Comparison of ENCODE assay signal across 22 cellular contexts in the genomic region with DNA sequence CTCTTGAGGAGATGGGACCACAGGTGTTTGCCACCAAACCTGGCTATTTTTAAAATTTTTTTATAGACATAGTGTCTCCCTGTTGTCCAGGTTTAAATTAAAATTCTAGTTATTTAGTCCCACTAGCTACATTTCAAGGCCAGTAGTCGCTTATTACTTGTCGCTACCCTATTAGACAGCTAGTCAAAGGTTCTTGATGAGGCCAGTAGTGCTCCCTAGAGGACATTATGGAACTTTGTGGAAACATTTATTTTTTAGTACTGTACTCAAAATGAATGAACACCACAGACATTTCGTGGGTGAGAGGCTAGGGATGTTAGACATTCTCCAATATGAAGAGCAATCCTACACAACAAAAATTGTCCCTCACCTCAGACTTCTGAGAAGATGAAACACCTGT. TPM values are rescaled to one million over a fixed set of nuclear protein-coding genes. Genes with fewer than 3 reads are reported as not detected.
DNase-seq lines count a peak whose midpoint lies in the region; ATAC-seq, FAIRE-seq and TF ChIP-seq lines count a peak whose summit lies in the region.
"Had no signal": no experiment of that assay in that cellular context is flagged by ENCODE, and none has a peak within 500 bp of the region (broad histone marks: within the 10 kb centered on the region; RNA-seq: fewer than 3 reads in every experiment).

No MANE protein-coding gene starts in this region.

- no TSS peak for BruUV-seq in HepG2 (replicated peaks; lab: Mats Ljungman, UMichigan)

- TF ChIP-seq POLR2A in HepG2 (IDR thresholded peaks at IDR 0.05; ENCODE audit: insufficient read depth in 1 of 2, low read depth in 2 of 2, low read length in 2 of 2), result no peak
- TF ChIP-seq POLR2A in right lobe of liver (IDR thresholded peaks at IDR 0.05), result no peak

- in situ Hi-C loops in HepG2 (cut with HindIII; ENCODE audit: extremely low pct_ligation_motif_present, low pct_unique_long_range_greater_than_20kb), result no loop called here

- no peaks in the 10 kb centered on the region for H4K20me1 ChIP-seq in HepG2 (ENCODE audit: insufficient read depth, low read length)

- H3K4me2 ChIP-seq in HepG2 (ENCODE audit: low read depth, low read length), result no peak overlapping the region

- peak; percentile 12 for DNase-seq in HepG2 (ENCODE audit: low spot score)
- no peak for DNase-seq in right lobe of liver
- peak; percentile 25 for DNase-seq in RKO (ENCODE audit: low spot score)
- DNase-seq in epithelial cell of proximal tubule (ENCODE audit: low read depth), result no peak
- no peak for DNase-seq in SHP77 (lab: John Stamatoyannopoulos, UW)
- no peak for DNase-seq in NAMALWA (ENCODE audit: low spot score)
- DNase-seq in OCI-M2 (lab: John Stamatoyannopoulos, UW; ENCODE audit: unreplicated experiment), result no peak
- no peak for DNase-seq in Ammon's horn (ENCODE audit: low spot score)
- DNase-seq: effector CD4-positive, alpha-beta T cell; left cardiac atrium; natural killer cell; NCI-H2029 treated with DMSO at 0.1 percent for 48 hours; sigmoid colon had no signal

- no peak overlapping the region for H3K9ac ChIP-seq in HepG2 (ENCODE audit: insufficient read depth, low read depth, low read length)

- 0 out of 3 replicates have a peak, but pooled peaks have one; percentile 45 for ATAC-seq in HepG2
- no peak for ATAC-seq in right lobe of liver
- ATAC-seq: activated naive CD4-positive, alpha-beta T cell treated with anti-CD3 and anti-CD28 coated beads, Interleukin-2, amount 50 U/mL, for 72 hours; natural killer cell; stimulated activated effector memory CD8-positive, alpha-beta T cell treated with anti-CD3 and anti-CD28 coated beads, Interleukin-12 subunit alpha, Interleukin-12 subunit beta, amount 100 ng/mL, for 72 hours had no signal

- CTCF ChIA-PET in HepG2 (lab: Yijun Ruan, JAX; ENCODE audit: low intra/inter-chr PET ratio, low total read pairs), result interaction anchor here (1.6 to 1.9 kb wide), 2 partner anchors 190 to 1684 kb away, joined by 3 to 6 read pairs; no protein-coding TSS in a partner anchor

- H3K4me1 ChIP-seq in HepG2 (ENCODE audit: insufficient read depth, low read length) (no peaks in the 10 kb centered on the region), right lobe of liver (no peaks in the 10 kb centered on the region)
- H3K4me1 ChIP-seq: sigmoid colon, suprapubic skin had no signal

- H3K4me3 ChIP-seq in HepG2 (replicated peaks in 1 of 3; ENCODE audit: insufficient read depth in 1 of 3, low read depth in 2 of 3, low read length in 3 of 3), result no peak overlapping the region
- no peak overlapping the region for H3K4me3 ChIP-seq in right lobe of liver
- H3K4me3 ChIP-seq in epithelial cell of proximal tubule (ENCODE audit: low read depth, low read length), result no peak overlapping the region
- H3K4me3 ChIP-seq: sigmoid colon, suprapubic skin had no signal

- no peaks in the 10 kb centered on the region for H3K36me3 ChIP-seq in HepG2 (replicated peaks in 1 of 2; ENCODE audit: control insufficient read depth in 1 of 2, insufficient read depth in 2 of 2, low read length in 2 of 2)
- H3K36me3 ChIP-seq in right lobe of liver, result no peaks in the 10 kb centered on the region
- H3K36me3 ChIP-seq: sigmoid colon, suprapubic skin had no signal

- POLR2A ChIA-PET in HepG2 (lab: Yijun Ruan, JAX), result no interaction called here

- H3K79me2 ChIP-seq in HepG2 (ENCODE audit: insufficient read depth, low read length), result no peaks in the 10 kb centered on the region

- no peak overlapping the region for H2AFZ ChIP-seq in HepG2 (ENCODE audit: low read length)

- TF ChIP-seq CTCF in HepG2 (CRISPR knock-in tag; IDR thresholded peaks at IDR 0.05), result no peak
- no peak for TF ChIP-seq CTCF in right lobe of liver (IDR thresholded peaks at IDR 0.05)
- peak; percentile 36 for TF ChIP-seq CTCF in epithelial cell of proximal tubule (conservative IDR thresholded peaks at IDR 0.05; ENCODE audit: low read depth, low read length)

- no peaks in the 10 kb centered on the region; the same call in 1 of the 2 replicates for H3K9me3 ChIP-seq in HepG2 (ENCODE audit: low read length)
- no peaks in the 10 kb centered on the region for H3K9me3 ChIP-seq in right lobe of liver

- FAIRE-seq in HepG2 (lab: Jason Lieb, UNC), result no peak
- FAIRE-seq: urothelium cell line had no signal

- TF ChIP-seq EP300 in HepG2 (IDR thresholded peaks at IDR 0.05; ENCODE audit: low read depth in 2 of 2, low read length in 2 of 2) (no peak), HepG2 (CRISPR knock-in tag; IDR thresholded peaks at IDR 0.05; ENCODE audit: borderline replicate concordance) (no peak)

- H3K27ac ChIP-seq in HepG2 (ENCODE audit: extremely low read length, insufficient read depth, low read length), result no peak overlapping the region
- H3K27ac ChIP-seq in right lobe of liver, result no peak overlapping the region
- H3K27ac ChIP-seq: sigmoid colon, suprapubic skin had no signal

- peaks cover 0 to 1% of the 10 kb centered on the region in 2 experiments; a peak in 1 of 5 replicates for H3K27me3 ChIP-seq in HepG2 (ENCODE audit: control insufficient read depth in 1 of 2, insufficient read depth in 2 of 2, low read length in 2 of 2)
- no peaks in the 10 kb centered on the region for H3K27me3 ChIP-seq in right lobe of liver
- H3K27me3 ChIP-seq: sigmoid colon, suprapubic skin had no signal

- WGBS in HepG2 (ENCODE audit: low lambda C conversion rate), result 15% methylated on average over 3 of the region's 3 CpGs
- 68% methylated on average over 3 of the region's 3 CpGs for WGBS in right lobe of liver (ENCODE audit: insufficient coverage, low coverage, low lambda C conversion rate, missing lambda C conversion rate)

- TF ChIP-seq RAD21 in HepG2 (CRISPR knock-in tag; IDR thresholded peaks at IDR 0.05), result no peak

- intact Hi-C loops in HepG2 (cut with micrococcal nuclease; ENCODE audit: unreplicated experiment) (loop anchor here (5.0 kb wide), 1 partner anchor 205 kb away; no protein-coding TSS in a partner anchor), right lobe of liver (cut with DNase I) (no loop called here)

RNA-seq across cellular contexts. Expression of a gene that starts 14.4 kb away (rescaled TPM):
- total RNA-seq in HepG2 (2016; rRNA removed; fragmentation: Illumina TruSeq; extraction: Trizol) (not detected in 2 replicates), right lobe of liver (not detected), epithelial cell of proximal tubule (not detected in 2 replicates)
- not detected in 2 replicates for total RNA-seq in HepG2 (2016; cell fraction: cytosol; rRNA removed; fragmentation: Illumina TruSeq; extraction: Trizol; ENCODE audit: low read depth)
- total RNA-seq in HepG2 (2016; cell fraction: insoluble cytoplasmic fraction; rRNA removed; fragmentation: Illumina TruSeq; extraction: Trizol), result not detected in 2 replicates
- total RNA-seq in HepG2 (2016; cell fraction: membrane; rRNA removed; fragmentation: Illumina TruSeq; extraction: Trizol), result not detected in 2 replicates
- total RNA-seq in HepG2 (2016; cell fraction: nucleus; rRNA removed; fragmentation: Illumina TruSeq; extraction: Trizol), result not detected in 2 replicates
- polyA plus RNA-seq in HepG2 (2011; rRNA removed), result not detected in 2 replicates
- polyA plus RNA-seq in HepG2 (2011; cell fraction: cytosol; rRNA removed), result not detected in 2 replicates
- polyA plus RNA-seq in HepG2 (2011; cell fraction: nucleus; rRNA removed), result not detected in 2 replicates
- polyA plus RNA-seq in HepG2 (2012), result not detected in 2 replicates
- polyA plus RNA-seq in HepG2 (2016; cell fraction: cytosol; fragmentation: Illumina TruSeq; extraction: Trizol; ENCODE audit: low read depth), result not detected in 2 replicates
- not detected in 2 replicates for polyA plus RNA-seq in HepG2 (2016; cell fraction: insoluble cytoplasmic fraction; fragmentation: Illumina TruSeq; extraction: Trizol; ENCODE audit: low read depth)
- not detected in 2 replicates for polyA plus RNA-seq in HepG2 (2016; cell fraction: membrane; fragmentation: Illumina TruSeq; extraction: Trizol; ENCODE audit: low read depth)
- not detected in 2 replicates for polyA plus RNA-seq in HepG2 (2016; cell fraction: nucleus; fragmentation: Illumina TruSeq; extraction: Trizol; ENCODE audit: insufficient read depth, low read depth)
- polyA minus RNA-seq in HepG2 (2011; rRNA and poly(A)+ RNA removed; ENCODE audit: low replicate concordance), result not detected in 2 replicates
- polyA minus RNA-seq in HepG2 (2011; cell fraction: cytosol; rRNA and poly(A)+ RNA removed), result not detected in 2 replicates
- polyA minus RNA-seq in HepG2 (2011; cell fraction: nucleus; rRNA and poly(A)+ RNA removed), result not detected in 2 replicates
- total RNA-seq: activated CD8-positive, alpha-beta memory T cell treated with anti-CD3 and anti-CD28 coated beads for 36 hours; activated naive CD4-positive, alpha-beta T cell treated with anti-CD3 and anti-CD28 coated beads, Interleukin-2, amount 50 U/mL, for 72 hours; cerebellum; esophagus mucosa; natural killer cell; sigmoid colon; T-helper 2 cell treated with Interferon-gamma antibody and Interleukin-4, amounts not matched to agents 100 ng/mL and 5 ng/mL, for 36 hours had no signal
- polyA plus RNA-seq: CD14-positive monocyte, sigmoid colon had no signal

RNA-seq across cellular contexts. Expression of a gene that starts 49.2 kb away (rescaled TPM):
- 3.1 and 3.7 TPM in 2 replicates for total RNA-seq in HepG2 (2016; rRNA removed; fragmentation: Illumina TruSeq; extraction: Trizol)
- 2.1 and 2.2 TPM in 2 replicates for total RNA-seq in HepG2 (2016; cell fraction: cytosol; rRNA removed; fragmentation: Illumina TruSeq; extraction: Trizol; ENCODE audit: low read depth)
- total RNA-seq in HepG2 (2016; cell fraction: insoluble cytoplasmic fraction; rRNA removed; fragmentation: Illumina TruSeq; extraction: Trizol), result 2.6 and 3.8 TPM in 2 replicates
- total RNA-seq in HepG2 (2016; cell fraction: membrane; rRNA removed; fragmentation: Illumina TruSeq; extraction: Trizol), result 2.4 and 3.8 TPM in 2 replicates
- 7.9 and 8.9 TPM in 2 replicates for total RNA-seq in HepG2 (2016; cell fraction: nucleus; rRNA removed; fragmentation: Illumina TruSeq; extraction: Trizol)
- 2.6 and 2.8 TPM in 2 replicates for polyA plus RNA-seq in HepG2 (2011; rRNA removed)
- 1.7 and 2.1 TPM in 2 replicates for polyA plus RNA-seq in HepG2 (2011; cell fraction: cytosol; rRNA removed)
- polyA plus RNA-seq in HepG2 (2011; cell fraction: nucleus; rRNA removed), result 4.9 and 6.9 TPM in 2 replicates
- 1.7 and 2.5 TPM in 2 replicates for polyA plus RNA-seq in HepG2 (2012)
- 0.76 and 1.0 TPM in 2 replicates for polyA plus RNA-seq in HepG2 (2016; cell fraction: cytosol; fragmentation: Illumina TruSeq; extraction: Trizol; ENCODE audit: low read depth)
- polyA plus RNA-seq in HepG2 (2016; cell fraction: insoluble cytoplasmic fraction; fragmentation: Illumina TruSeq; extraction: Trizol; ENCODE audit: low read depth), result 2.7 and 3.7 TPM in 2 replicates
- 1.4 and 1.7 TPM in 2 replicates for polyA plus RNA-seq in HepG2 (2016; cell fraction: membrane; fragmentation: Illumina TruSeq; extraction: Trizol; ENCODE audit: low read depth)
- polyA plus RNA-seq in HepG2 (2016; cell fraction: nucleus; fragmentation: Illumina TruSeq; extraction: Trizol; ENCODE audit: insufficient read depth, low read depth), result 11.0 and 12.4 TPM in 2 replicates
- polyA minus RNA-seq in HepG2 (2011; rRNA and poly(A)+ RNA removed; ENCODE audit: low replicate concordance), result 4.5 and 13.0 TPM in 2 replicates
- polyA minus RNA-seq in HepG2 (2011; cell fraction: cytosol; rRNA and poly(A)+ RNA removed), result 2.0 and 2.5 TPM in 2 replicates
- 8.4 and 9.1 TPM in 2 replicates for polyA minus RNA-seq in HepG2 (2011; cell fraction: nucleus; rRNA and poly(A)+ RNA removed)
- total RNA-seq in right lobe of liver, result 10 to 100 TPM in 2 of 6 experiments, 1 to 10 TPM in 4; 2.7 to 20.6 (median 5.8) TPM
- 12.0 and 16.3 TPM in 2 replicates for total RNA-seq in epithelial cell of proximal tubule
- total RNA-seq: activated CD8-positive, alpha-beta memory T cell treated with anti-CD3 and anti-CD28 coated beads for 36 hours; activated naive CD4-positive, alpha-beta T cell treated with anti-CD3 and anti-CD28 coated beads, Interleukin-2, amount 50 U/mL, for 72 hours had no signal
- polyA plus RNA-seq: CD14-positive monocyte had no signal

RNA-seq across cellular contexts. Expression of a gene that starts 52.1 kb away (rescaled TPM):
- total RNA-seq in HepG2 (2016; rRNA removed; fragmentation: Illumina TruSeq; extraction: Trizol) (20.3 and 22.9 TPM in 2 replicates), right lobe of liver (1 to 10 TPM; 2.6 to 9.3 (median 4.1) TPM), epithelial cell of proximal tubule (12.7 and 20.9 TPM in 2 replicates)
- total RNA-seq in HepG2 (2016; cell fraction: cytosol; rRNA removed; fragmentation: Illumina TruSeq; extraction: Trizol; ENCODE audit: low read depth), result 101 and 103 TPM in 2 replicates
- total RNA-seq in HepG2 (2016; cell fraction: insoluble cytoplasmic fraction; rRNA removed; fragmentation: Illumina TruSeq; extraction: Trizol), result 17.7 and 21.8 TPM in 2 replicates
- total RNA-seq in HepG2 (2016; cell fraction: membrane; rRNA removed; fragmentation: Illumina TruSeq; extraction: Trizol), result 46.4 and 49.5 TPM in 2 replicates
- total RNA-seq in HepG2 (2016; cell fraction: nucleus; rRNA removed; fragmentation: Illumina TruSeq; extraction: Trizol), result 24.4 and 25.3 TPM in 2 replicates
- 7.7 and 10.0 TPM in 2 replicates for polyA plus RNA-seq in HepG2 (2011; rRNA removed)
- 5.8 and 6.4 TPM in 2 replicates for polyA plus RNA-seq in HepG2 (2011; cell fraction: cytosol; rRNA removed)
- 4.7 and 6.6 TPM in 2 replicates for polyA plus RNA-seq in HepG2 (2011; cell fraction: nucleus; rRNA removed)
- 7.9 and 14.2 TPM in 2 replicates for polyA plus RNA-seq in HepG2 (2012)
- 27.3 and 41.2 TPM in 2 replicates for polyA plus RNA-seq in HepG2 (2016; cell fraction: cytosol; fragmentation: Illumina TruSeq; extraction: Trizol; ENCODE audit: low read depth)
- polyA plus RNA-seq in HepG2 (2016; cell fraction: insoluble cytoplasmic fraction; fragmentation: Illumina TruSeq; extraction: Trizol; ENCODE audit: low read depth), result 12.7 and 13.8 TPM in 2 replicates
- polyA plus RNA-seq in HepG2 (2016; cell fraction: membrane; fragmentation: Illumina TruSeq; extraction: Trizol; ENCODE audit: low read depth), result 23.3 and 27.7 TPM in 2 replicates
- polyA plus RNA-seq in HepG2 (2016; cell fraction: nucleus; fragmentation: Illumina TruSeq; extraction: Trizol; ENCODE audit: insufficient read depth, low read depth), result 8.8 and 9.8 TPM in 2 replicates
- 6.9 and 13.0 TPM in 2 replicates for polyA minus RNA-seq in HepG2 (2011; rRNA and poly(A)+ RNA removed; ENCODE audit: low replicate concordance)
- polyA minus RNA-seq in HepG2 (2011; cell fraction: cytosol; rRNA and poly(A)+ RNA removed), result 10.9 and 14.5 TPM in 2 replicates
- 89.4 and 91.3 TPM in 2 replicates for polyA minus RNA-seq in HepG2 (2011; cell fraction: nucleus; rRNA and poly(A)+ RNA removed)

Comparison
In these comparisons a context has a peak if more than half of its experiments do, and no peak if none do; other contexts are left out.
1. DNase-seq: peak in HepG2 (single experiment) and RKO (single experiment); none in right lobe of liver (0 of 3), epithelial cell of proximal tubule (single experiment), SHP77 (0 of 2), NAMALWA (single experiment), OCI-M2 (single experiment) and Ammon's horn (single experiment).